Comparison of ENCODE assay signal across 1 cellular context in the genomic region with DNA sequence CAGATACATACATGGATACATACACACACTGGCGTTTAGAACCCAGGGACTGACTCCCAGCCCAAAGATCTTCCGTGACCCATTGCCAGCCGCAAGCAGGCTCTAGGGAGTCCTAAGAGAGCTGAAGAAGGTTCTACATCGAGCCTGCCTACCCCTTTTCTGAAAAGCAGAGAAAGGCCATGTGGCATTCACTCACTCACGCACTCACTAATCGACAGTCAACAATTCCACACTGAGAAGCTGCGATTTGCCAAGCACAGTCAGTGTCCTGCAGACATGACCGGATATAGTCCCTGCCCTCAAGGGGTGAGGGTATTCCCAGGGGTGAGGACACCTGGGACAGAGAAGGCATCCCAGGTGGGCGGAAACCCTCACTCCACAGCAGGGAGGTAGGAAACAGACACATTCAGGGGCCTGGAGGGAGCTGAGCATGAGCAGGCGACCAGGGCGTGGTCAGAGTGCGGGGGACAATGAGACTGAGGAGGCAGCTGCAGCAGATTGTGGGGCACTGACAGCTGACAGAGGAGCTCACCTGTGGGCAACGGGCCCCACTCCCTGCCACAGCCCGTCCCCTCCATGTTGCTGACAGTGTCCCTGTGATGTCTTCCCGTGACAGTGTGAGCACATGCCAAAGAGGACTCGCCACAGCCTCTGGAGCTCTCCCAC.
TF ChIP-seq lines count a peak whose summit lies in the region.

No MANE protein-coding gene starts in this region.

TF ChIP-seq in GM23338, 12 proteins besides CTCF, POLR2A, EP300 and RAD21 (continued from another document):
- TF ChIP-seq EZH2 (IDR thresholded peaks at IDR 0.05; ENCODE audit: low read depth, unreplicated experiment) (no peak), ZNF114 (CRISPR knock-in tag; IDR thresholded peaks at IDR 0.05) (no peak)
